1 cellular context compared by ENCODE assay signal in the genomic region with DNA sequence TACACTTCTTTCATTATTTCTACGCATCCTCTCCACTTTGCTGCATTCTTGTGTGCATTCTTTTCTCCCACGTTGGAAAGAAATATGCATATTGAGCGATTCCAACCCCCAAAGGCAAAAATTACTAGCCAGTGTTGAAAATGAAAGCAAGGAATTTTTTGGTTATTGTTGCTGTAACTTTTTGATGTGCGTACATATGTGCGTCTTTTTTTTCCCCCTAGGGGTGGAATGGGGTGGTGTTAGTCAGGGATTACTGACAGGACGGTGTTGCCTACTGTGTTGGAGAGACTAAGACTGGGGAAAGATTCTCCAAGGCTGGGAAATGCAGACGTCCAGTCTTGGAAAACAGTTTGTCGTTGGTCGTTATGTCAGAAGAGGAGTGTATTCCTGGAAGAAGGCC.
TF ChIP-seq lines count a peak whose summit lies in the region.

No MANE protein-coding gene starts in this region.

TF ChIP-seq in K562, 482 proteins besides CTCF, POLR2A, EP300 and RAD21 (continued from another document):
- no peak for TF ChIP-seq HEY1 (CRISPR knock-in tag; IDR thresholded peaks at IDR 0.05; ENCODE audit: borderline replicate concordance)
- TF ChIP-seq, protein P1, sequence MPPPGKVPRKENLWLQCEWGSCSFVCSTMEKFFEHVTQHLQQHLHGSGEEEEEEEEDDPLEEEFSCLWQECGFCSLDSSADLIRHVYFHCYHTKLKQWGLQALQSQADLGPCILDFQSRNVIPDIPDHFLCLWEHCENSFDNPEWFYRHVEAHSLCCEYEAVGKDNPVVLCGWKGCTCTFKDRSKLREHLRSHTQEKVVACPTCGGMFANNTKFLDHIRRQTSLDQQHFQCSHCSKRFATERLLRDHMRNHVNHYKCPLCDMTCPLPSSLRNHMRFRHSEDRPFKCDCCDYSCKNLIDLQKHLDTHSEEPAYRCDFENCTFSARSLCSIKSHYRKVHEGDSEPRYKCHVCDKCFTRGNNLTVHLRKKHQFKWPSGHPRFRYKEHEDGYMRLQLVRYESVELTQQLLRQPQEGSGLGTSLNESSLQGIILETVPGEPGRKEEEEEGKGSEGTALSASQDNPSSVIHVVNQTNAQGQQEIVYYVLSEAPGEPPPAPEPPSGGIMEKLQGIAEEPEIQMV (tag; conservative IDR thresholded peaks at IDR 0.05; ENCODE audit: low read depth): no peak
- TF ChIP-seq NCOA2 (IDR thresholded peaks at IDR 0.05; ENCODE audit: partially characterized antibody in 2 of 2): no peak
TF ChIP-seq in K562: peak in this region for 0.
